Comparison of ENCODE assay signal across 24 cellular contexts in the genomic region with DNA sequence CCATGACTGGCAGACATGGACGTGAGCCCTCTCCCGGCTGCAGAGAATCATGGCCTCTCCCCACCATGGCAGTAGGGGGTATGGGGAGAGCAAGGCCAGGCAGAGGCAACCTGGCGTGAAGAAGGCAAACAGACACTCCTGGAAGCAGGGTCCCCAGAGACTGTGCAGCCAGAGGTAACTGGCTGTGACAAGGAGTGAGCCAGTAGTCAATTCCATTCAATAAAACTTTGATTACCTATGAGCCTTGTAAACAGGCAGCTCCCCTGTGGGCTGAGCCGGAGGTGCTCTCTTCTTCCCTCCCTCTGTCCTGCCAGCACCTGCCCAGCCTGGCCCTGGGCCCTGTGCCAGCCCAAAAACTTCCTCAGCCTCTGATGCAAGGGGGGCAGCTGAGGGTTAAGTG. TPM values are rescaled to one million over a fixed set of nuclear protein-coding genes. Genes with fewer than 3 reads are reported as not detected.
DNase-seq lines count a peak whose midpoint lies in the region; ATAC-seq and TF ChIP-seq lines count a peak whose summit lies in the region.
"Had no signal": no experiment of that assay in that cellular context is flagged by ENCODE, and none has a peak within 500 bp of the region (broad histone marks: within the 10 kb centered on the region; RNA-seq: fewer than 3 reads in every experiment).

No MANE protein-coding gene starts in this region.

- no peaks in the 10 kb centered on the region for H3K9me3 Mint-ChIP-seq in activated T-cell treated with anti-CD3 and anti-CD28 coated beads, Interleukin-2, amount 50 U/mL, for 4 hours
- H3K9me3 Mint-ChIP-seq: activated naive CD8-positive, alpha-beta T cell treated with anti-CD3 and anti-CD28 coated beads for 36 hours; activated T-helper 1 cell treated with anti-CD3 and anti-CD28 coated beads, Interleukin-12 subunit alpha, Interleukin-12 subunit beta, Interleukin-2, Interleukin-4 antibody, amounts not matched to agents 30 ng/mL and 10 ng/mL and 1 ng/mL, durations not matched to agents 14 hours and 24 hours and 36 hours; effector memory CD8-positive, alpha-beta T cell; HFFc6; T-helper 2 cell treated with Interferon-gamma antibody and Interleukin-4, amounts not matched to agents 5 μg/mL and 100 μg/mL, for 36 hours had no signal

- no peaks in the 10 kb centered on the region for H3K4me1 Mint-ChIP-seq in activated T-cell treated with anti-CD3 and anti-CD28 coated beads, Interleukin-2, amount 50 U/mL, for 4 hours (ENCODE audit: low read depth)

- no peaks in the 10 kb centered on the region for H3K36me3 Mint-ChIP-seq in activated T-cell treated with anti-CD3 and anti-CD28 coated beads, Interleukin-2, amount 50 U/mL, for 4 hours (ENCODE audit: insufficient read depth)
- H3K36me3 Mint-ChIP-seq: activated naive CD8-positive, alpha-beta T cell treated with anti-CD3 and anti-CD28 coated beads for 36 hours had no signal

- POLR2A ChIA-PET in GM10248 (lab: Yijun Ruan, JAX) = no interaction called here

- no peak overlapping the region for H3K4me3 Mint-ChIP-seq in activated T-cell treated with anti-CD3 and anti-CD28 coated beads, Interleukin-2, amount 50 U/mL, for 4 hours
- H3K4me3 Mint-ChIP-seq: activated naive CD8-positive, alpha-beta T cell treated with anti-CD3 and anti-CD28 coated beads for 36 hours; activated T-helper 1 cell treated with anti-CD3 and anti-CD28 coated beads, Interleukin-12 subunit alpha, Interleukin-12 subunit beta, Interleukin-2, Interleukin-4 antibody, amounts not matched to agents 30 ng/mL and 10 ng/mL and 1 ng/mL, durations not matched to agents 14 hours and 24 hours and 36 hours; effector memory CD8-positive, alpha-beta T cell; HFFc6; T-helper 2 cell treated with Interferon-gamma antibody and Interleukin-4, amounts not matched to agents 5 μg/mL and 100 μg/mL, for 36 hours had no signal

- CTCF ChIA-PET in GM10248 (lab: Yijun Ruan, JAX) = interaction anchor here (5.4 kb wide), 1 partner anchor 8 kb away, joined by 27 read pairs; no protein-coding TSS in a partner anchor

- H3K27me3 Mint-ChIP-seq in activated T-cell treated with anti-CD3 and anti-CD28 coated beads, Interleukin-2, amount 50 U/mL, for 4 hours (ENCODE audit: low read depth) = peaks cover 9% of the 10 kb centered on the region

- peak; percentile 79 for ATAC-seq in left colon
- no peak for ATAC-seq in activated T-cell treated with anti-CD3 and anti-CD28 coated beads, Interleukin-2, amount 50 U/mL, for 4 hours
- no peak for ATAC-seq in HG03280 (IDR thresholded peaks at IDR 0.05; ENCODE audit: unreplicated experiment)
- ATAC-seq: effector memory CD8-positive, alpha-beta T cell; K562; left ventricle myocardium superior; right cardiac atrium had no signal

- intact Hi-C loops in left colon (cut with DNase I, micrococcal nuclease) (no loop called here), posterior cingulate gyrus (cut with DNase I) (no loop called here)

- no peak for TF ChIP-seq CTCF in GM10248 (IDR thresholded peaks at IDR 0.05; ENCODE audit: control extremely low read depth, extremely low read depth, low read depth, missing control alignments)

- DNase-seq in DMS153 treated with DMSO at 0.1 percent for 48 hours (lab: John Stamatoyannopoulos, UW; ENCODE audit: unreplicated experiment) = peak; percentile 99
- DNase-seq in NCI-H187 (lab: John Stamatoyannopoulos, UW) = peak; percentile 87 to 90
- peak; percentile 79 for DNase-seq in NCI-H510A treated with DMSO at 0.1 percent for 48 hours (lab: John Stamatoyannopoulos, UW)
- peak; percentile 53 to 60 for DNase-seq in left colon
- DNase-seq in posterior cingulate gyrus = no peak
- DNase-seq in GM10248 (ENCODE audit: extremely low spot score) = no peak
- no peak for DNase-seq in activated T-cell treated with anti-CD3 and anti-CD28 coated beads, Interleukin-2, amount 50 U/mL, for 4 hours
- DNase-seq: activated naive CD8-positive, alpha-beta T cell treated with anti-CD3 and anti-CD28 coated beads for 36 hours; DMS 273 treated with DMSO at 0.1 percent for 48 hours; effector memory CD8-positive, alpha-beta T cell; esophagus squamous epithelium; HFFc6; left ventricle myocardium superior; NCI-H524; occipital lobe; right cardiac atrium; testis had no signal

RNA-seq across cellular contexts. Expression of a gene that starts 35.8 kb away (rescaled TPM):
- total RNA-seq in left colon = 10 to 100 TPM in 1 of 2 donors, 1 to 10 TPM in 1; 5.6 to 23.0 TPM
- total RNA-seq in activated T-cell treated with anti-CD3 and anti-CD28 coated beads, Interleukin-2, amount 50 U/mL, for 4 hours = not detected
- total RNA-seq: A673; activated naive CD8-positive, alpha-beta T cell treated with anti-CD3 and anti-CD28 coated beads for 36 hours; activated T-helper 1 cell treated with anti-CD3 and anti-CD28 coated beads, Interleukin-12 subunit alpha, Interleukin-12 subunit beta, Interleukin-2, Interleukin-4 antibody, amounts not matched to agents 30 ng/mL and 10 ng/mL and 1 ng/mL, durations not matched to agents 14 hours and 24 hours and 36 hours; glomerular endothelial cell; HFFc6; SJSA1 had no signal

Comparison
In these comparisons a context has a peak if more than half of its experiments do, and no peak if none do; other contexts are left out.
1. DNase-seq: peak in DMS153 treated with DMSO at 0.1 percent for 48 hours (single experiment), NCI-H187 (2 of 2), NCI-H510A treated with DMSO at 0.1 percent for 48 hours (single experiment) and left colon (2 of 2); none in posterior cingulate gyrus (0 of 10), GM10248 (single experiment) and activated T-cell treated with anti-CD3 and anti-CD28 coated beads, Interleukin-2, amount 50 U/mL, for 4 hours (single experiment).
2. RNA of a gene that starts 35.8 kb away (total RNA-seq): 5.6 to 23.0 TPM in left colon; not detected in activated T-cell treated with anti-CD3 and anti-CD28 coated beads, Interleukin-2, amount 50 U/mL, for 4 hours; every median in the first group is over 4 times any median in the second.